10 cellular contexts compared by ENCODE assay signal in genomic region chrX:698246-698645, GRCh38.
"Had no signal": no experiment of that assay in that cellular context is flagged by ENCODE, and none has a peak within 500 bp of the region (broad histone marks: within the 10 kb centered on the region; RNA-seq: fewer than 3 reads in every experiment).

No MANE protein-coding gene starts in this region.

- H3K4me3 ChIP-seq: right lobe of liver, spleen had no signal

- ATAC-seq: natural killer cell; right lobe of liver; stimulated activated naive B cell treated with anti-CD40 and anti-IgM and Interleukin-4, amounts not matched to agents 10 μg/mL and 1 μg/mL and 100 μg/mL, for 72 hours had no signal

- H3K27ac ChIP-seq: right lobe of liver, spleen had no signal

- DNase-seq: activated naive CD4-positive, alpha-beta T cell treated with anti-CD3 and anti-CD28 coated beads, Interleukin-2, amount 10 ng/mL, durations not matched to agents 7 days and 5 days; amygdala; endodermal cell; glutamatergic neuron; natural killer cell; spleen; stimulated activated CD4-positive, alpha-beta T cell treated with anti-CD3 and anti-CD28 coated beads, Interleukin-1b, Interleukin-23, amount 100 ng/mL, for 48 hours; stimulated activated naive B cell treated with anti-CD40 and anti-IgM and Interleukin-4, amounts not matched to agents 10 μg/mL and 1 μg/mL and 100 μg/mL, for 72 hours; substantia nigra had no signal

- H3K27me3 ChIP-seq: right lobe of liver had no signal
